ENCODE assay signal across 24 cellular contexts in the genomic region with DNA sequence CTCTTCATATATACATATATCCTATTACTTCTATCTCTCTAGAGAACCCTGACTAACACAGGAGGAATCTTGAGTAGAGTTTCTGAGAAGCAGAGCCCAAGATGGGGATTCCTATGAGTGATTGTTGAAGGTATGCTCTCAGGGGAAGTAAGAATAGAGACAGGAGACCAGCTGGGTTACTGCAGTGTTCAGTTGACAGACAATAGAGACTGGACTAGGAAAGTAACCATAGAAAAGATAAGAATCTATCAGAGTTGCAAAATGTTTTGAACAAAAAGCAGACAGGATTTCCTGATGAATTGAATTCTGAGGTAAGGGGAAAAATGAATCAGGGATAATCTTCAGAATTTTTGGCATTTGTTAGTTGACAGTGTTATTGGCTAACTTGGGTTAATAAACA. TPM values are rescaled to one million over a fixed set of nuclear protein-coding genes. Genes with fewer than 3 reads are reported as not detected.
"Had no signal": no experiment of that assay in that cellular context is flagged by ENCODE, and none has a peak within 500 bp of the region (broad histone marks: within the 10 kb centered on the region; RNA-seq: fewer than 3 reads in every experiment).

No MANE protein-coding gene starts in this region.

- H3K4me3 ChIP-seq: Peyer's patch had no signal

- H3K36me3 ChIP-seq: brain microvascular endothelial cell, Peyer's patch had no signal

- H3K27me3 ChIP-seq: brain microvascular endothelial cell, Peyer's patch had no signal

- DNase-seq: activated CD4-positive, alpha-beta T cell treated with anti-CD3 and anti-CD28 coated beads for 48 hours; activated CD4-positive, alpha-beta T cell treated with anti-CD3 and anti-CD28 coated beads, Interleukin-2, amount 50 U/mL, for 4 hours; activated CD4-positive, CD25-positive, alpha-beta regulatory T cell treated with anti-CD3 and anti-CD28 coated beads, Interleukin-2, amount 50 U/mL, for 72 hours; activated CD8-positive, alpha-beta memory T cell treated with anti-CD3 and anti-CD28 coated beads, Interleukin-2, amount 10 ng/mL, durations not matched to agents 7 days and 5 days; activated CD8-positive, alpha-beta T cell treated with anti-CD3 and anti-CD28 coated beads, Interleukin-2, amount 10 ng/mL, durations not matched to agents 7 days and 5 days; activated gamma-delta T cell; activated naive CD4-positive, alpha-beta T cell treated with anti-CD3 and anti-CD28 coated beads for 36 hours; activated T-cell treated with anti-CD3 and anti-CD28 coated beads, Interleukin-2, amount 50 U/mL, for 4 hours; brain microvascular endothelial cell; cerebellar nuclear complex; MM.1S; NCI-H1105 treated with DMSO at 0.1 percent for 48 hours; NCI-H1436 treated with DMSO at 0.1 percent for 48 hours; NCI-H187; NCI-H2081; NCI-H510A treated with DMSO at 0.1 percent for 48 hours; NCI-H69; Peyer's patch; SHP77 treated with DMSO at 0.1 percent for 48 hours; T-helper 17 cell; T-helper 9 cell had no signal

- H3K4me3 Mint-ChIP-seq: activated CD8-positive, alpha-beta memory T cell treated with anti-CD3 and anti-CD28 coated beads, Interleukin-2, amount 10 ng/mL, durations not matched to agents 7 days and 5 days; activated CD8-positive, alpha-beta T cell treated with anti-CD3 and anti-CD28 coated beads, Interleukin-2, amount 10 ng/mL, durations not matched to agents 7 days and 5 days; activated naive CD4-positive, alpha-beta T cell treated with anti-CD3 and anti-CD28 coated beads for 36 hours; activated naive CD8-positive, alpha-beta T cell; activated T-cell treated with anti-CD3 and anti-CD28 coated beads, Interleukin-2, amount 50 U/mL, for 4 hours; T-helper 17 cell; WTC11 had no signal

- H3K9me3 Mint-ChIP-seq: activated naive CD4-positive, alpha-beta T cell treated with anti-CD3 and anti-CD28 coated beads for 36 hours; activated T-cell treated with anti-CD3 and anti-CD28 coated beads, Interleukin-2, amount 50 U/mL, for 4 hours; WTC11 had no signal

- H3K27me3 Mint-ChIP-seq: activated CD8-positive, alpha-beta memory T cell treated with anti-CD3 and anti-CD28 coated beads, Interleukin-2, amount 10 ng/mL, durations not matched to agents 7 days and 5 days had no signal

- H3K36me3 Mint-ChIP-seq: activated CD8-positive, alpha-beta memory T cell treated with anti-CD3 and anti-CD28 coated beads, Interleukin-2, amount 10 ng/mL, durations not matched to agents 7 days and 5 days; activated naive CD8-positive, alpha-beta T cell; WTC11 had no signal

- H3K4me1 Mint-ChIP-seq: activated CD8-positive, alpha-beta memory T cell treated with anti-CD3 and anti-CD28 coated beads, Interleukin-2, amount 10 ng/mL, durations not matched to agents 7 days and 5 days; T-helper 17 cell; WTC11 had no signal

- H3K27ac Mint-ChIP-seq: activated CD8-positive, alpha-beta memory T cell treated with anti-CD3 and anti-CD28 coated beads, Interleukin-2, amount 10 ng/mL, durations not matched to agents 7 days and 5 days; activated CD8-positive, alpha-beta T cell treated with anti-CD3 and anti-CD28 coated beads, Interleukin-2, amount 10 ng/mL, durations not matched to agents 7 days and 5 days; activated naive CD4-positive, alpha-beta T cell treated with anti-CD3 and anti-CD28 coated beads for 36 hours; activated naive CD8-positive, alpha-beta T cell; T-helper 17 cell; WTC11 had no signal

- ATAC-seq: activated CD8-positive, alpha-beta memory T cell treated with anti-CD3 and anti-CD28 coated beads, Interleukin-2, amount 10 ng/mL, durations not matched to agents 7 days and 5 days; activated CD8-positive, alpha-beta T cell treated with anti-CD3 and anti-CD28 coated beads, Interleukin-2, amount 10 ng/mL, durations not matched to agents 7 days and 5 days; activated T-cell treated with anti-CD3 and anti-CD28 coated beads, Interleukin-2, amount 50 U/mL, for 4 hours; T-helper 17 cell; WTC11 had no signal

RNA-seq across cellular contexts. Expression of gene SLC17A6, which starts 54.4 kb away (rescaled TPM):
- total RNA-seq: activated CD8-positive, alpha-beta memory T cell treated with anti-CD3 and anti-CD28 coated beads, Interleukin-2, amount 10 ng/mL, durations not matched to agents 7 days and 5 days; activated CD8-positive, alpha-beta T cell treated with anti-CD3 and anti-CD28 coated beads, Interleukin-2, amount 10 ng/mL, durations not matched to agents 7 days and 5 days; activated naive CD4-positive, alpha-beta T cell treated with anti-CD3 and anti-CD28 coated beads for 36 hours; activated T-cell treated with anti-CD3 and anti-CD28 coated beads, Interleukin-2, amount 50 U/mL, for 4 hours; cardiac septum; Peyer's patch; T-helper 17 cell had no signal
